8 cellular contexts compared by ENCODE assay signal in the genomic region with DNA sequence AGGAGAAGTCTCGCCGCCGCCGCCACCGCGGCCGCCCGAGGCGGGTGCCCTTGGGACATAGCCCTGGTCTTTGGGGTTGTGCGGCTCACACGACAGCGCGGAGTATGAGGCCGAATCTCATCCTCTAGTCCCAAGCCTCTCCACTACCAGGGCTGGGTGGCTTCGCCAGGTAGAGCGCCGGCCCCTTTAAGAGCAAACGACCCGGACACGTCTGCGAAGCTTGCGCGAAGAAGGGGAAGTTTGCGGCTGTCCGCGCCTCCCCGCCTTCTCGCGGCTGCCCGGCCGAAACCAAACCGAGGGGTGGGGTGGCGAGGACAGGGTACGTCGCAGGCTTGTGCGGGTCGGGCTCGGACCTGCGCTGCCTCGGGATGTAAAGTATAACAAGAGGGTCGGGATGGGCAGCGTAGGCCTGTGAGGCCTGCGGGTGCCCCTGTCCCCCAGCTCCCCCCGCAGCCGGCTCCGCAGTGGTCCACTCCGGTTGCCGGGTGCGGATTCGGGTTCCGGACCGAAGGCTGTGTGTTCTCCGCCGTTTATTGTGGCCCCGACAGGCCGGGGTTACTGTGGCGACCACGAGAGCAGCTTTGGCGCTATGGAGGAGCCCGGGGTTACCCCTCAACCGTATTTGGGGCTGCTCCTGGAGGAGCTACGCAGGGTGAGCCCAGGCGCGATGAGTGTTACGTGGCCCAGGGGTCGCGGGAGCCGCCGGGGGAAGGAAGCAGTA. TPM values are rescaled to one million over a fixed set of nuclear protein-coding genes. Genes with fewer than 3 reads are reported as not detected.
DNase-seq lines count a peak whose midpoint lies in the region; ATAC-seq and TF ChIP-seq lines count a peak whose summit lies in the region.

No MANE protein-coding gene starts in this region.

- TF ChIP-seq POLR2A in GM19099 (IDR thresholded peaks at IDR 0.05; ENCODE audit: extremely low read depth, insufficient read length, low read depth) (peak; percentile 71), right lobe of liver (IDR thresholded peaks at IDR 0.05) (peak; percentile 57)

- H3K4me1 ChIP-seq in BLaER1 treated with 17β-estradiol and CSF1 and Interleukin-3, amounts not matched to agents 10 nM and 100 nM: peaks cover 28 to 36% (median 34%) of the 10 kb centered on the region in 10 experiments
- H3K4me1 ChIP-seq in right lobe of liver: peaks cover 0 to 33% (median 0%) of the 10 kb centered on the region in 4 donors

- peak; percentile 86 for ATAC-seq in HG03354 (IDR thresholded peaks at IDR 0.05; ENCODE audit: poor library complexity, severe bottlenecking, unreplicated experiment)
- peak; percentile 84 to 91 (median 90) for ATAC-seq in right lobe of liver

- 0% methylated on average over 1 of the region's 69 CpGs for WGBS in right lobe of liver (ENCODE audit: insufficient coverage, low coverage, low lambda C conversion rate, missing lambda C conversion rate)

- peak overlapping the region; percentile 65 to 86 (median 82) for H3K4me3 ChIP-seq in BLaER1 treated with 17β-estradiol and CSF1 and Interleukin-3, amounts not matched to agents 10 nM and 100 nM
- H3K4me3 ChIP-seq in right lobe of liver: peak overlapping the region; percentile 82 to 87 (median 86)

- peaks cover 0 to 20% (median 9%) of the 10 kb centered on the region in 11 experiments; a peak in 8 of 22 replicates for H4K20me1 ChIP-seq in BLaER1 treated with 17β-estradiol and CSF1 and Interleukin-3, amounts not matched to agents 10 nM and 100 nM

- no peaks in the 10 kb centered on the region for H3K27me3 ChIP-seq in BLaER1 treated with 17β-estradiol and CSF1 and Interleukin-3, amounts not matched to agents 10 nM and 100 nM
- no peaks in the 10 kb centered on the region for H3K27me3 ChIP-seq in right lobe of liver

- peaks cover 0 to 22% (median 17%) of the 10 kb centered on the region in 11 experiments; a peak in 20 of 22 replicates for H3K36me3 ChIP-seq in BLaER1 treated with 17β-estradiol and CSF1 and Interleukin-3, amounts not matched to agents 10 nM and 100 nM
- no peaks in the 10 kb centered on the region for H3K36me3 ChIP-seq in right lobe of liver

- intact Hi-C loops in right lobe of liver (cut with DNase I): no loop called here

- DNase-seq in NCI-H526 treated with DMSO at 0.1 percent for 48 hours (lab: John Stamatoyannopoulos, UW) (peak; percentile 86), dermis blood vessel endothelial cell (peak; percentile 88), right lobe of liver (peak; percentile 86 to 90 (median 86))
- peak; percentile 54 to 62 for DNase-seq in activated CD4-positive, alpha-beta T cell treated with anti-CD3 and anti-CD28 coated beads, Interleukin-2, amount 50 U/mL, for 24 hours (ENCODE audit: low read depth in 1 of 2, low spot score in 1 of 2)
- peak; percentile 67 to 70 for DNase-seq in stimulated activated CD4-positive, alpha-beta T cell treated with anti-CD3 and anti-CD28 coated beads, Interleukin-4, amount 100 ng/mL, for 4 hours

- H3K9ac ChIP-seq in BLaER1 treated with 17β-estradiol and CSF1 and Interleukin-3, amounts not matched to agents 10 nM and 100 nM: peak overlapping the region; percentile 96 to 99 (median 98)

- H3K27ac ChIP-seq in BLaER1 treated with 17β-estradiol and CSF1 and Interleukin-3, amounts not matched to agents 10 nM and 100 nM: peak overlapping the region; percentile 97 to 100 (median 99)
- peak overlapping the region; percentile 95 to 98 (median 97) for H3K27ac ChIP-seq in right lobe of liver

- TF ChIP-seq CTCF in right lobe of liver (IDR thresholded peaks at IDR 0.05): no peak

- H3K4me2 ChIP-seq in BLaER1 treated with 17β-estradiol and CSF1 and Interleukin-3, amounts not matched to agents 10 nM and 100 nM: peak overlapping the region; percentile 84 to 97 (median 91)

- H3K9me3 ChIP-seq in BLaER1 treated with 17β-estradiol and CSF1 and Interleukin-3, amounts not matched to agents 10 nM and 100 nM (replicated peaks in 1 of 11): peaks cover 13 to 26% (median 22%) of the 10 kb centered on the region in 11 experiments
- no peaks in the 10 kb centered on the region for H3K9me3 ChIP-seq in right lobe of liver

RNA-seq across cellular contexts. Expression of gene MIA2, which starts 33.3 kb away (rescaled TPM):
- 21.2 and 24.7 TPM in 2 replicates for total RNA-seq in dermis blood vessel endothelial cell
- 10 to 100 TPM; 58.7 to 90.8 (median 73.6) TPM for total RNA-seq in right lobe of liver

Comparison
In these comparisons a context has a peak if more than half of its experiments do, and no peak if none do; other contexts are left out.
1. Peak in every context shown above with its lines: DNase-seq, ATAC-seq, H3K4me3 ChIP-seq and H3K27ac ChIP-seq.